Comparison of ENCODE assay signal across 25 cellular contexts in the genomic region with DNA sequence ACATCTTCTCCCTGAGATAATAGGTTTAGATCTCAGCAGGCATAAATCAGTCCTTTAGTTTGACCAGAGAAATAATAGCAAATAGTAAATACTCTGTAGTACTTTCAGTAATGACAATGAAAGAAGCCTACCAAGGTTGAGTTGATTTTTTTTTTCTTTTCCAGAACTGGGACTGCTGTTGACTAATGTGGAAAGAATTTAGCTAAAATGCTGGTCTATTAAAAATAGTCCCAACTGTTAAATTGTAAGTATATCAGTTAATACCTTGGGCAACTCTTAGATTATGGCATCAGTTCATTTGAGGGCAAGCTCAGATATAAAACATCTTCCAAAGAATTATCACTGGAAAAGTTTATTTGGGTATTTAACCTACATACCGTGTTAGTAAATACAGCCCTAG.
DNase-seq lines count a peak whose midpoint lies in the region; ATAC-seq and TF ChIP-seq lines count a peak whose summit lies in the region.
"Had no signal": no experiment of that assay in that cellular context is flagged by ENCODE, and none has a peak within 500 bp of the region (broad histone marks: within the 10 kb centered on the region; RNA-seq: fewer than 3 reads in every experiment).

No MANE protein-coding gene starts in this region.

- H2AFZ ChIP-seq in GM23338, result 0 out of 2 replicates have a peak overlapping the region, but pooled peaks have one; percentile 12

- BruUV-seq in Calu3 (replicated peaks; lab: Mats Ljungman, UMichigan), result no TSS peak

- no peak for TF ChIP-seq CTCF in GM23338 (conservative IDR thresholded peaks at IDR 0.05; ENCODE audit: low read depth in 2 of 2)
- no peak for TF ChIP-seq CTCF in Calu3 (IDR thresholded peaks at IDR 0.05; ENCODE audit: unreplicated experiment)

- no peaks in the 10 kb centered on the region for H3K9me2 ChIP-seq in GM23338 (ENCODE audit: insufficient read depth)

- H3K4me2 ChIP-seq in GM23338, result no peak overlapping the region
- H3K4me2 ChIP-seq: BLaER1 had no signal

- ATAC-seq in GM23338, result no peak
- ATAC-seq: activated CD8-positive, alpha-beta T cell treated with anti-CD3 and anti-CD28 coated beads, Interleukin-2, amount 10 ng/mL, durations not matched to agents 7 days and 5 days; stimulated activated naive B cell treated with anti-CD40 and anti-IgM and Interleukin-4, amounts not matched to agents 10 μg/mL and 1 μg/mL and 100 μg/mL, for 72 hours had no signal

- no peaks in the 10 kb centered on the region for H4K20me1 ChIP-seq in GM23338 (replicated peaks; ENCODE audit: insufficient read depth)
- H4K20me1 ChIP-seq: BLaER1 had no signal

- H3K4me3 Mint-ChIP-seq in GM23338 (no peak overlapping the region), Calu3 (ENCODE audit: low read depth, unreplicated experiment) (no peak overlapping the region)
- H3K4me3 Mint-ChIP-seq: activated CD8-positive, alpha-beta T cell treated with anti-CD3 and anti-CD28 coated beads, Interleukin-2, amount 10 ng/mL, durations not matched to agents 7 days and 5 days; activated naive CD8-positive, alpha-beta T cell; stimulated activated naive B cell treated with anti-CD40 and anti-IgM and Interleukin-4, amounts not matched to agents 10 μg/mL and 1 μg/mL and 100 μg/mL, for 72 hours had no signal

- H3K27me3 ChIP-seq in GM23338 (ENCODE audit: insufficient read depth), result no peaks in the 10 kb centered on the region
- H3K27me3 ChIP-seq: BLaER1, sigmoid colon, suprapubic skin had no signal

- H3K9me3 Mint-ChIP-seq in GM23338, result no peaks in the 10 kb centered on the region
- H3K9me3 Mint-ChIP-seq in Calu3 (ENCODE audit: low read depth, unreplicated experiment), result no peaks in the 10 kb centered on the region
- H3K9me3 Mint-ChIP-seq: stimulated activated naive B cell treated with anti-CD40 and anti-IgM and Interleukin-4, amounts not matched to agents 10 μg/mL and 1 μg/mL and 100 μg/mL, for 72 hours had no signal

- no peaks in the 10 kb centered on the region for H3F3A ChIP-seq in GM23338 (replicated peaks; ENCODE audit: low read depth)

- H3K4me1 Mint-ChIP-seq in GM23338 (peaks cover 3% of the 10 kb centered on the region), Calu3 (ENCODE audit: low read depth, unreplicated experiment) (peaks cover 6% of the 10 kb centered on the region)
- H3K4me1 Mint-ChIP-seq: stimulated activated naive B cell treated with anti-CD40 and anti-IgM and Interleukin-4, amounts not matched to agents 10 μg/mL and 1 μg/mL and 100 μg/mL, for 72 hours had no signal

- no peaks in the 10 kb centered on the region for H3K36me3 ChIP-seq in GM23338 (ENCODE audit: insufficient read depth)
- H3K36me3 ChIP-seq: BLaER1, sigmoid colon, suprapubic skin had no signal

- H3K36me3 Mint-ChIP-seq in GM23338 (ENCODE audit: low read depth) (no peaks in the 10 kb centered on the region), Calu3 (ENCODE audit: insufficient read depth, unreplicated experiment) (no peaks in the 10 kb centered on the region)
- H3K36me3 Mint-ChIP-seq: activated naive CD8-positive, alpha-beta T cell; stimulated activated naive B cell treated with anti-CD40 and anti-IgM and Interleukin-4, amounts not matched to agents 10 μg/mL and 1 μg/mL and 100 μg/mL, for 72 hours had no signal

- no peak overlapping the region for H3K27ac ChIP-seq in GM23338 (ENCODE audit: low read depth)
- H3K27ac ChIP-seq: BLaER1, epithelial cell of prostate, sigmoid colon, suprapubic skin had no signal

- peak; percentile 20 for DNase-seq in A172 (ENCODE audit: low spot score)
- DNase-seq in GM23338 (ENCODE audit: low spot score), result no peak
- DNase-seq in astrocyte of the hippocampus (ENCODE audit: low read depth, low spot score), result peak; percentile 16
- DNase-seq in myocyte (ENCODE audit: low read depth), result peak; percentile 20
- DNase-seq in NCI-H226, result no peak
- no peak for DNase-seq in Calu3
- no peak for DNase-seq in SHP77 (lab: John Stamatoyannopoulos, UW)
- no peak for DNase-seq in putamen (ENCODE audit: low spot score)
- DNase-seq: activated CD8-positive, alpha-beta T cell treated with anti-CD3 and anti-CD28 coated beads, Interleukin-2, amount 10 ng/mL, durations not matched to agents 7 days and 5 days; DMS53; GF-D8; KG1; left cardiac atrium; NCI-H1436 treated with DMSO at 0.1 percent for 48 hours; NCI-H2107; NCI-H446; NCI-H774; sigmoid colon; stimulated activated CD4-positive, alpha-beta T cell treated with anti-CD3 and anti-CD28 coated beads, Interleukin-15, amount 100 ng/mL, for 24 hours; stimulated activated naive B cell treated with anti-CD40 and anti-IgM and Interleukin-4, amounts not matched to agents 10 μg/mL and 1 μg/mL and 100 μg/mL, for 72 hours had no signal

- CTCF ChIA-PET in Calu3 (lab: Charles Lee), result no interaction called here

- intact Hi-C loops in Calu3 (cut with micrococcal nuclease; ENCODE audit: unreplicated experiment), result no loop called here

- H3K27ac Mint-ChIP-seq in GM23338 (no peak overlapping the region), Calu3 (ENCODE audit: unreplicated experiment) (no peak overlapping the region)
- H3K27ac Mint-ChIP-seq: activated CD8-positive, alpha-beta T cell treated with anti-CD3 and anti-CD28 coated beads, Interleukin-2, amount 10 ng/mL, durations not matched to agents 7 days and 5 days; activated naive CD8-positive, alpha-beta T cell; progenitor cell of endocrine pancreas; stimulated activated naive B cell treated with anti-CD40 and anti-IgM and Interleukin-4, amounts not matched to agents 10 μg/mL and 1 μg/mL and 100 μg/mL, for 72 hours had no signal

- H3K4me1 ChIP-seq in GM23338 (ENCODE audit: insufficient read depth), result no peaks in the 10 kb centered on the region
- H3K4me1 ChIP-seq: BLaER1, suprapubic skin had no signal

- H3K4me3 ChIP-seq in GM23338, result no peak overlapping the region
- H3K4me3 ChIP-seq: BLaER1, sigmoid colon, suprapubic skin had no signal

- H3K27me3 Mint-ChIP-seq in GM23338 (ENCODE audit: insufficient read depth, low read depth, poor library complexity), result no peaks in the 10 kb centered on the region
- H3K27me3 Mint-ChIP-seq in Calu3 (ENCODE audit: unreplicated experiment), result no peaks in the 10 kb centered on the region

- no peaks in the 10 kb centered on the region for H3K79me2 ChIP-seq in GM23338 (replicated peaks; ENCODE audit: insufficient read depth)

TF ChIP-seq in GM23338, 12 proteins besides CTCF, POLR2A, EP300 and RAD21 (continues in another document):
- TF ChIP-seq CREB1 (CRISPR knock-in tag; IDR thresholded peaks at IDR 0.05; ENCODE audit: low read depth) (no peak), STAT1 (IDR thresholded peaks at IDR 0.05; ENCODE audit: unreplicated experiment) (no peak), JUNB (IDR thresholded peaks at IDR 0.05; ENCODE audit: unreplicated experiment) (no peak), EZH2phosphoT487 (IDR thresholded peaks at IDR 0.05; ENCODE audit: unreplicated experiment) (no peak)

Comparison
In these comparisons a context has a peak if more than half of its experiments do, and no peak if none do; other contexts are left out.
1. DNase-seq: peak in A172 (single experiment), astrocyte of the hippocampus (single experiment) and myocyte (single experiment); none in GM23338 (single experiment), NCI-H226 (single experiment), Calu3 (single experiment), SHP77 (0 of 2) and putamen (single experiment).